In the genomic region with DNA sequence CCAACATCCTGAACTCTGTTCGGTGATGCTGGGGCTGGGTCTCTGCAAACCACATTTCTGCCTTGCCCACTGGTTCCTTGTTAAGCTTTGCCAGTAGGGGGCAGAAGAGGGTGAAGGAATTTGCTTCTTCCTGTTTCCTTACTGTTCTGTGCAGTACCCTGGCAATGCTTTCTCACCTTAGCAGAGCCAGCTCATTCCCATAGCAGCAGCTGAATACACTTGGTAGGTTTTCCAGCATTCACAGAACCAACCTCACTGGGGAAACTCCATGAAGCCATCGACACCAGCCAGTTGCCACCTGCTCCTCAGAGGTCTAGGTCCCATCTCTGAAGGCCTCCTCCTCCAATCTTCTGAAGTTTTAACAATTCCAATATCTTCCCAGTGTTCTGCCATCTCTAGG, we compare ENCODE assay signal across 7 cellular contexts.
DNase-seq lines count a peak whose midpoint lies in the region; ATAC-seq and TF ChIP-seq lines count a peak whose summit lies in the region.

No MANE protein-coding gene starts in this region.

- TF ChIP-seq CTCF in GM10248 (IDR thresholded peaks at IDR 0.05; ENCODE audit: control extremely low read depth, extremely low read depth, low read depth, missing control alignments) (peak; percentile 61), WTC11 (IDR thresholded peaks at IDR 0.05) (peak; percentile 68)

- no peaks in the 10 kb centered on the region for H3K36me3 Mint-ChIP-seq in WTC11

- DNase-seq in GM10248 (ENCODE audit: extremely low spot score) (peak; percentile 20), KG1 (lab: John Stamatoyannopoulos, UW) (peak; percentile 7), WTC11 (ENCODE audit: low spot score) (peak; percentile 61), lung microvascular endothelial cell (ENCODE audit: low read depth in 2 of 2) (peak; percentile 46 to 67), T1000 (lab: John Stamatoyannopoulos, UW) (no peak), Right ventricle myocardium inferior (ENCODE audit: missing footprints) (no peak)

- CTCF ChIA-PET in GM10248 (lab: Yijun Ruan, JAX) (interaction anchor here (0.6 to 2.2 kb wide), 19 partner anchors 8 to 692 kb away, joined by 3 to 11 read pairs (median 4); no protein-coding TSS in a partner anchor), WTC11 (lab: Charles Lee) (interaction anchor here (0.7 to 1.7 kb wide), 18 partner anchors 24 to 577 kb away, joined by 3 to 12 read pairs (median 4); no protein-coding TSS in a partner anchor)

- no peaks in the 10 kb centered on the region for H3K4me1 Mint-ChIP-seq in WTC11

- no peak overlapping the region for H3K4me3 Mint-ChIP-seq in WTC11

- ATAC-seq in GM21390 (IDR thresholded peaks at IDR 0.05; ENCODE audit: unreplicated experiment) (peak; percentile 42), WTC11 (peak; percentile 96), Right ventricle myocardium inferior (no peak)

- POLR2A ChIA-PET in GM10248 (lab: Yijun Ruan, JAX) = no interaction called here
- POLR2A ChIA-PET in WTC11 (lab: Charles Lee) = no interaction called here

- H3K9me3 Mint-ChIP-seq in WTC11 = no peaks in the 10 kb centered on the region

- H3K27ac Mint-ChIP-seq in WTC11 = no peak overlapping the region

- intact Hi-C loops in Right ventricle myocardium inferior (cut with DNase I) = no loop called here

- H3K27me3 Mint-ChIP-seq in WTC11 (ENCODE audit: low read depth) = no peaks in the 10 kb centered on the region

TF ChIP-seq in WTC11, 78 proteins besides CTCF, POLR2A, EP300 and RAD21:
- TF ChIP-seq ESRRA (CRISPR knock-in tag; IDR thresholded peaks at IDR 0.05; ENCODE audit: borderline replicate concordance) = no peak
- no peak for TF ChIP-seq ELF4 (CRISPR knock-in tag; IDR thresholded peaks at IDR 0.05; ENCODE audit: low read depth)
- TF ChIP-seq NFATC4 (CRISPR knock-in tag; IDR thresholded peaks at IDR 0.05) = no peak
- TF ChIP-seq TEAD1 (CRISPR knock-in tag; IDR thresholded peaks at IDR 0.05) = 0 out of 2 replicates have a peak, but pooled peaks have one; percentile 30
- TF ChIP-seq, protein P1, sequence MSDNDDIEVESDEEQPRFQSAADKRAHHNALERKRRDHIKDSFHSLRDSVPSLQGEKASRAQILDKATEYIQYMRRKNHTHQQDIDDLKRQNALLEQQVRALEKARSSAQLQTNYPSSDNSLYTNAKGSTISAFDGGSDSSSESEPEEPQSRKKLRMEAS (CRISPR knock-in tag; IDR thresholded peaks at IDR 0.05) = 0 out of 2 replicates have a peak, but pooled peaks have one; percentile 38

Comparison
In these comparisons a context has a peak if more than half of its experiments do, and no peak if none do; other contexts are left out.
1. DNase-seq: peak in GM10248 (single experiment), KG1 (single experiment), WTC11 (single experiment) and lung microvascular endothelial cell (2 of 2); none in T1000 (single experiment) and Right ventricle myocardium inferior (single experiment).